ENCODE assay signal across 8 cellular contexts in genomic region chr10:59907918-59908807, GRCh38. TPM values are rescaled to one million over a fixed set of nuclear protein-coding genes. Genes with fewer than 3 reads are reported as not detected.
DNase-seq lines count a peak whose midpoint lies in the region; ATAC-seq and TF ChIP-seq lines count a peak whose summit lies in the region.

No MANE protein-coding gene starts in this region.

- peak overlapping the region; percentile 98 for H3K27ac Mint-ChIP-seq in activated naive CD4-positive, alpha-beta T cell treated with anti-CD3 and anti-CD28 coated beads for 36 hours

- no peaks in the 10 kb centered on the region for H3K9me3 Mint-ChIP-seq in activated naive CD4-positive, alpha-beta T cell treated with anti-CD3 and anti-CD28 coated beads for 36 hours

- H3K4me3 Mint-ChIP-seq in activated naive CD4-positive, alpha-beta T cell treated with anti-CD3 and anti-CD28 coated beads for 36 hours, result peak overlapping the region; percentile 95

- peak overlapping the region; percentile 91 for H3K27ac ChIP-seq in vagina

- H3K27me3 ChIP-seq in vagina, result no peaks in the 10 kb centered on the region

- CTCF ChIA-PET in activated naive CD4-positive, alpha-beta T cell treated with anti-CD3 and anti-CD28 coated beads for 36 hours (lab: Charles Lee), result interaction anchor here (0.9 to 3.7 kb wide), 10 partner anchors 20 to 199 kb away, joined by 3 to 21 read pairs (median 4); partner anchors contain the start of gene SLC16A9

- H3K9me3 ChIP-seq in vagina, result no peaks in the 10 kb centered on the region

- TF ChIP-seq CTCF in omental fat pad (IDR thresholded peaks at IDR 0.05), result no peak
- no peak for TF ChIP-seq CTCF in vagina (IDR thresholded peaks at IDR 0.05)

- DNase-seq in NOMO-1 treated with DMSO at 0.1 percent for 48 hours (lab: John Stamatoyannopoulos, UW; ENCODE audit: unreplicated experiment) (peak; percentile 78), glomerular visceral epithelial cell (ENCODE audit: extremely low spot score) (peak; percentile 83), omental fat pad (ENCODE audit: low spot score) (no peak), vagina (ENCODE audit: extremely low spot score in 2 of 2) (no peak), NCI-H1105 treated with DMSO at 0.1 percent for 48 hours (lab: John Stamatoyannopoulos, UW) (no peak)
- peak; percentile 67 for DNase-seq in activated naive CD4-positive, alpha-beta T cell treated with anti-CD3 and anti-CD28 coated beads for 36 hours

- intact Hi-C loops in activated naive CD4-positive, alpha-beta T cell treated with anti-CD3 and anti-CD28 coated beads for 36 hours (cut with micrococcal nuclease), result loop anchor here (1.0 to 5.0 kb wide), 13 partner anchors 73 to 1994 kb away; partner anchors contain the start of genes ARID5B, CDK1, CISD1 and TFAM
- intact Hi-C loops in vagina (cut with DNase I), result no loop called here

- H3K4me3 ChIP-seq in GM08714 (ENCODE audit: low read length) (peak overlapping the region; percentile 64), vagina (peak overlapping the region; percentile 44 to 97)

- ATAC-seq in HG02571 (IDR thresholded peaks at IDR 0.05; ENCODE audit: unreplicated experiment), result peak; percentile 20
- ATAC-seq in omental fat pad (ENCODE audit: low FRiP score), result peak; percentile 18

- peaks cover 41% of the 10 kb centered on the region for H3K4me1 Mint-ChIP-seq in activated naive CD4-positive, alpha-beta T cell treated with anti-CD3 and anti-CD28 coated beads for 36 hours (ENCODE audit: low read depth)

- TF ChIP-seq POLR2A in vagina (IDR thresholded peaks at IDR 0.05), result peak in 1 of 2 donors; percentile 54

- no peaks in the 10 kb centered on the region for H3K27me3 Mint-ChIP-seq in activated naive CD4-positive, alpha-beta T cell treated with anti-CD3 and anti-CD28 coated beads for 36 hours (ENCODE audit: low read depth)

- peaks cover 20% of the 10 kb centered on the region for H3K36me3 Mint-ChIP-seq in activated naive CD4-positive, alpha-beta T cell treated with anti-CD3 and anti-CD28 coated beads for 36 hours (ENCODE audit: low read depth)

- peaks cover 24% of the 10 kb centered on the region for H3K4me1 ChIP-seq in vagina

- H3K36me3 ChIP-seq in vagina, result no peaks in the 10 kb centered on the region

RNA-seq across cellular contexts. Expression of gene CCDC6, which starts 1.8 kb away (rescaled TPM):
- 10 to 100 TPM; 43.1 to 44.9 TPM for total RNA-seq in activated naive CD4-positive, alpha-beta T cell treated with anti-CD3 and anti-CD28 coated beads for 36 hours
- 10 to 100 TPM; 24.7 to 29.7 (median 25.9) TPM for total RNA-seq in omental fat pad
- total RNA-seq in vagina, result 47.4 TPM

Comparison
In these comparisons a context has a peak if more than half of its experiments do, and no peak if none do; other contexts are left out.
1. DNase-seq: peak in NOMO-1 treated with DMSO at 0.1 percent for 48 hours (single experiment), activated naive CD4-positive, alpha-beta T cell treated with anti-CD3 and anti-CD28 coated beads for 36 hours (single experiment) and glomerular visceral epithelial cell (single experiment); none in omental fat pad (single experiment), vagina (0 of 2) and NCI-H1105 treated with DMSO at 0.1 percent for 48 hours (single experiment).